Comparison of ENCODE assay signal across 8 cellular contexts in the genomic region with DNA sequence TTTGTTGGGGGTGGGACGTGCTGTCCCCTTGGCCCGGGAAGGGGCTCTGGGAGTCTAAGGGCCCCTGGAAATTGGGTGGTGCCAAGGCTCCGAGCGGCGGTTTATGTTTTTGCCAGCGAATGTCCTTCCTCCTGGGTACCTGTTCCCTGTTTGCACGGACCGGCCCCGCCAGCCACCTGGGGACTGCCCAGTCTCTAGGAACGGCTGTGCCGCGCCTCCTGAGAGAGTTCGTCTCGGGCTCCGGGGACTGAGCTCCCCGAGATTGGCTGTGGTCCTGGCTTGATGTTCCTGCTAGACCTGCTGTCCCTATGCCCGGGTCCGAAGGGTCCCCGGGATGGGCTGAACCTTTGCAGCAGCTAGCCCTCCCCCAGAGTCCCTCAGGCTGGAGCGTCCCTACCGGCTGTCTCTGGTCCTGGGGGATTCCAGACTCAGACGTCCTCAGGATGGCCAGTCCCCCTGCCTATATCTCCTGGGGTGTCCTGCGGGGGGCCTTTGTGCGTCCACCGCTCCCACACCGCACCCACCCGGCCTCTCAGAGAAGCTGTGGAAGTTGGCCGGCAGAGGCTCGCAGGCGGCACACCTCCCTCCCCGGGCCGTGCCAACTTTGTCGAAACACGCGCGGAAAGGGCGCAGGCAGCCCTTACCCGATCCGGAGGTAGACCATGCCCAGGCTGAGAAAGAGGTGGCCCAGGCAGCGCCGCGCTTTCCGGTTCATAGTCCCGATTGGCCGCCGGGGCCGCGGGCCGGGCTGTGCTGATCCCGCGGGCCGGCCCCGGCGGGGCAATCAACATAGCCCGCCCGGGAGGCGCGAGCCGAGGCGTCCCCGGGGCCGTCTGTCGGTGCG. TPM values are rescaled to one million over a fixed set of nuclear protein-coding genes. Genes with fewer than 3 reads are reported as not detected.
A peak's percentile ranks its signal among the peaks of the same experiment; 100 is the strongest.
DNase-seq lines count a peak whose midpoint lies in the region; ATAC-seq, FAIRE-seq and TF ChIP-seq lines count a peak whose summit lies in the region.

No MANE protein-coding gene starts in this region.

- H3K4me3 Mint-ChIP-seq in activated T-cell treated with anti-CD3 and anti-CD28 coated beads, Interleukin-2, amount 50 U/mL, for 72 hours, result peak overlapping the region; percentile 79 to 82

- CTCF ChIA-PET in HCT116 (lab: Charles Lee), result interaction anchor here (1.3 to 15.0 kb wide), 3 partner anchors 29 to 223 kb away, joined by 3 to 297 read pairs (median 6); no protein-coding TSS in a partner anchor

- no peaks in the 10 kb centered on the region for H3K36me3 Mint-ChIP-seq in activated T-cell treated with anti-CD3 and anti-CD28 coated beads, Interleukin-2, amount 50 U/mL, for 72 hours (ENCODE audit: insufficient read depth in 2 of 2)

- peak overlapping the region; percentile 85 for H3K4me2 ChIP-seq in HCT116 (ENCODE audit: low read length)

- H3K9me3 ChIP-seq in HCT116 (ENCODE audit: control insufficient read depth in 1 of 2, insufficient read depth in 1 of 2, low read depth in 1 of 2, low read length in 2 of 2), result no peaks in the 10 kb centered on the region

- no peak for TF ChIP-seq RAD21 in HCT116 (IDR thresholded peaks at IDR 0.05; ENCODE audit: low read depth)

- DNase-seq in HCT116 (ENCODE audit: low read depth, low spot score) (no peak), NCI-H345 (lab: John Stamatoyannopoulos, UW) (no peak), Kasumi-1 (lab: John Stamatoyannopoulos, UW) (no peak), GM19239 (ENCODE audit: insufficient read length, low spot score) (no peak), NCI-H446 (lab: John Stamatoyannopoulos, UW) (no peak)
- DNase-seq in activated T-cell treated with anti-CD3 and anti-CD28 coated beads, Interleukin-2, amount 50 U/mL, for 72 hours, result peak; percentile 37 to 45
- DNase-seq in stimulated activated CD4-positive, alpha-beta T cell treated with anti-CD3 and anti-CD28 coated beads, Interleukin-15, amount 100 ng/mL, for 24 hours, result peak; percentile 48

- no peak overlapping the region for H3K27ac ChIP-seq in HCT116 (ENCODE audit: low read depth, low read length)

- H4K20me1 ChIP-seq in HCT116 (ENCODE audit: insufficient read depth), result no peaks in the 10 kb centered on the region

- peak; percentile 41 for ATAC-seq in HCT116
- ATAC-seq in activated T-cell treated with anti-CD3 and anti-CD28 coated beads, Interleukin-2, amount 50 U/mL, for 72 hours (replicated peaks in 1 of 2), result peak; percentile 53 to 54

- peak overlapping the region; percentile 49 to 63 for H3K4me3 ChIP-seq in HCT116 (replicated peaks in 1 of 2; ENCODE audit: low read depth in 1 of 2, low read length in 2 of 2)
- H3K4me3 ChIP-seq in iPS-11a (ENCODE audit: low read depth, low read length), result peak overlapping the region; percentile 33

- H3K9me3 Mint-ChIP-seq in activated T-cell treated with anti-CD3 and anti-CD28 coated beads, Interleukin-2, amount 50 U/mL, for 72 hours, result no peaks in the 10 kb centered on the region

- no TSS peak for BruUV-seq in HCT116 (replicated peaks; lab: Mats Ljungman, UMichigan)

- RAD21 ChIA-PET in HCT116 (lab: Charles Lee; ENCODE audit: low non-redundant PET in 1 of 2, low total read pairs in 2 of 2, uncharacterized antibody in 2 of 2, unreplicated experiment in 2 of 2), result interaction anchor here in 1 of 2 experiments (1.1 kb wide), 1 partner anchor 222 kb away, joined by 3 read pairs; no protein-coding TSS in a partner anchor

- H3K27me3 Mint-ChIP-seq in activated T-cell treated with anti-CD3 and anti-CD28 coated beads, Interleukin-2, amount 50 U/mL, for 72 hours (ENCODE audit: low read depth), result peaks cover 42% of the 10 kb centered on the region

- no peaks in the 10 kb centered on the region for H3K79me2 ChIP-seq in HCT116 (ENCODE audit: insufficient read depth, low read length)

- peaks cover 5 to 33% of the 10 kb centered on the region in 2 experiments; a peak in 3 of 4 replicates for H3K4me1 ChIP-seq in HCT116 (ENCODE audit: control insufficient read depth in 1 of 2, insufficient read depth in 2 of 2, low read length in 2 of 2)

- peaks cover 13% of the 10 kb centered on the region for H3K4me1 Mint-ChIP-seq in activated T-cell treated with anti-CD3 and anti-CD28 coated beads, Interleukin-2, amount 50 U/mL, for 72 hours (ENCODE audit: low read depth)

- POLR2A ChIA-PET in HCT116 (lab: Charles Lee), result no interaction called here

- H3K27me3 ChIP-seq in HCT116 (ENCODE audit: insufficient read depth, low read length), result peaks cover 33% of the 10 kb centered on the region

- intact Hi-C loops in HCT116 (cut with micrococcal nuclease), result loop anchor here (5.0 kb wide), 1 partner anchor 207 kb away; no protein-coding TSS in a partner anchor

- no peak for TF ChIP-seq POLR2A in HCT116 (IDR thresholded peaks at IDR 0.05; ENCODE audit: borderline replicate concordance, extremely low read depth, insufficient read depth, insufficient read length)

- no peak for FAIRE-seq in GM19239 (lab: Jason Lieb, UNC)

- H3K27ac Mint-ChIP-seq in activated T-cell treated with anti-CD3 and anti-CD28 coated beads, Interleukin-2, amount 50 U/mL, for 72 hours, result no peak overlapping the region

- no peaks in the 10 kb centered on the region for H3K9me2 ChIP-seq in HCT116 (ENCODE audit: insufficient read depth)

- H3K9ac ChIP-seq in HCT116 (ENCODE audit: low read length), result peak overlapping the region; percentile 30

- no peaks in the 10 kb centered on the region for H3K36me3 ChIP-seq in HCT116 (ENCODE audit: control insufficient read depth in 1 of 2, insufficient read depth in 2 of 2, low read length in 2 of 2)

- peak overlapping the region; percentile 18 for H2AFZ ChIP-seq in HCT116 (ENCODE audit: low read depth, low read length, poor library complexity, severe bottlenecking)

- peak in 1 of 3 experiments; percentile 7; a peak in 1 of 6 replicates for TF ChIP-seq CTCF in HCT116 (IDR thresholded peaks at IDR 0.05 in 2 of 3, conservative IDR thresholded peaks at IDR 0.05 in 1 of 3; ENCODE audit: borderline replicate concordance in 1 of 3, insufficient read depth in 1 of 3, low read depth in 2 of 3, low read length in 2 of 3)

TF ChIP-seq in HCT116, 20 proteins besides CTCF, POLR2A, EP300 and RAD21:
- TF ChIP-seq ZNF274 (IDR thresholded peaks at IDR 0.05; ENCODE audit: low read depth, low read length), result no peak
- TF ChIP-seq, protein P1, sequence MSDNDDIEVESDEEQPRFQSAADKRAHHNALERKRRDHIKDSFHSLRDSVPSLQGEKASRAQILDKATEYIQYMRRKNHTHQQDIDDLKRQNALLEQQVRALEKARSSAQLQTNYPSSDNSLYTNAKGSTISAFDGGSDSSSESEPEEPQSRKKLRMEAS (IDR thresholded peaks at IDR 0.05), result no peak
- no peak for TF ChIP-seq CEBPB (IDR thresholded peaks at IDR 0.05; ENCODE audit: low read depth)
- no peak for TF ChIP-seq ZFX (IDR thresholded peaks at IDR 0.05)
- no peak for TF ChIP-seq FOSL1 (IDR thresholded peaks at IDR 0.05; ENCODE audit: low read depth)

RNA-seq across cellular contexts. Expression of gene WNT7A, which starts 0.5 kb away (rescaled TPM):
- 0.34 TPM for total RNA-seq in HCT116 (2021; ENCODE audit: unreplicated experiment)
- polyA plus RNA-seq in HCT116 (2012), result 0.56 and 0.91 TPM in 2 replicates
- under 1 TPM in 1 of 2 donors, not detected in 1; 0.58 TPM for total RNA-seq in activated T-cell treated with anti-CD3 and anti-CD28 coated beads, Interleukin-2, amount 50 U/mL, for 72 hours

Comparison
In these comparisons a context has a peak if more than half of its experiments do, and no peak if none do; other contexts are left out.
1. DNase-seq: peak in activated T-cell treated with anti-CD3 and anti-CD28 coated beads, Interleukin-2, amount 50 U/mL, for 72 hours (2 of 2) and stimulated activated CD4-positive, alpha-beta T cell treated with anti-CD3 and anti-CD28 coated beads, Interleukin-15, amount 100 ng/mL, for 24 hours (single experiment); none in HCT116 (single experiment), NCI-H345 (single experiment), Kasumi-1 (0 of 2), GM19239 (single experiment) and NCI-H446 (0 of 2).